Comparison of ENCODE assay signal across 11 cellular contexts in the genomic region with DNA sequence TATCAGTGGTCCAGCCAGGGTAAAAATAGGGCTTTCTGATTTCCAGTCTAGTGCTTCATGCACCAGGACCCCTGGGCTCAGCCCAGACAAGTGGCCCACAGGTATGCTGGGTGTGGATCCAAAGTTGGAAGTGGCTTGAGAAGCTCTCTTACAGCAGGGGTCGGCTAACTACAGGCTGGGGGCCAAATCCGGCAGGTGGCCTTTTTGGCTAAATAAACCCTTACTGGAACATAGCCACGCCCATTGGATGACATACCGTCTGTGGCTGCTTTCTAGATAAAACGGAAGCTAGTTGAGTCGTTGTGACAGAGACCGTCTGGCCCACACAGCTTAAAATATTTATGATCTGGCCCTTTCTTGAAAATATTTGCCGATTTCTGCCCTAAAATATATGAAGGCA.
DNase-seq lines count a peak whose midpoint lies in the region; TF ChIP-seq lines count a peak whose summit lies in the region.
"Had no signal": no experiment of that assay in that cellular context is flagged by ENCODE, and none has a peak within 500 bp of the region (broad histone marks: within the 10 kb centered on the region; RNA-seq: fewer than 3 reads in every experiment).

No MANE protein-coding gene starts in this region.

- DNase-seq in ELR (ENCODE audit: low read depth) (peak; percentile 23), NCI-H1092 treated with DMSO at 0.1 percent for 48 hours (lab: John Stamatoyannopoulos, UW) (peak; percentile 59), SKM-1 (lab: John Stamatoyannopoulos, UW; ENCODE audit: unreplicated experiment) (peak; percentile 59), left kidney (ENCODE audit: low read depth, low spot score) (peak; percentile 32), GM10248 (ENCODE audit: extremely low spot score) (no peak), OCI-M2 (lab: John Stamatoyannopoulos, UW; ENCODE audit: unreplicated experiment) (no peak), D341Med (ENCODE audit: low spot score) (no peak)
- no peak for DNase-seq in effector CD4-positive, alpha-beta T cell
- DNase-seq: KG1; stimulated activated CD4-positive, alpha-beta T cell treated with anti-CD3 and anti-CD28 coated beads, Interleukin-12 subunit alpha, Interleukin-12 subunit beta, amount 100 ng/mL, for 4 hours; T-helper 9 cell had no signal

- TF ChIP-seq CTCF in GM10248 (IDR thresholded peaks at IDR 0.05; ENCODE audit: control extremely low read depth, extremely low read depth, low read depth, missing control alignments) = no peak

- POLR2A ChIA-PET in GM10248 (lab: Yijun Ruan, JAX) = no interaction called here

- CTCF ChIA-PET in GM10248 (lab: Yijun Ruan, JAX) = interaction anchor here (0.7 to 5.3 kb wide), 14 partner anchors 8 to 769 kb away, joined by 3 to 46 read pairs (median 4); no protein-coding TSS in a partner anchor

Comparison
In these comparisons a context has a peak if more than half of its experiments do, and no peak if none do; other contexts are left out.
1. DNase-seq: peak in ELR (single experiment), NCI-H1092 treated with DMSO at 0.1 percent for 48 hours (single experiment), SKM-1 (single experiment) and left kidney (single experiment); none in effector CD4-positive, alpha-beta T cell (single experiment), GM10248 (single experiment), OCI-M2 (single experiment) and D341Med (single experiment).